In the genomic region with DNA sequence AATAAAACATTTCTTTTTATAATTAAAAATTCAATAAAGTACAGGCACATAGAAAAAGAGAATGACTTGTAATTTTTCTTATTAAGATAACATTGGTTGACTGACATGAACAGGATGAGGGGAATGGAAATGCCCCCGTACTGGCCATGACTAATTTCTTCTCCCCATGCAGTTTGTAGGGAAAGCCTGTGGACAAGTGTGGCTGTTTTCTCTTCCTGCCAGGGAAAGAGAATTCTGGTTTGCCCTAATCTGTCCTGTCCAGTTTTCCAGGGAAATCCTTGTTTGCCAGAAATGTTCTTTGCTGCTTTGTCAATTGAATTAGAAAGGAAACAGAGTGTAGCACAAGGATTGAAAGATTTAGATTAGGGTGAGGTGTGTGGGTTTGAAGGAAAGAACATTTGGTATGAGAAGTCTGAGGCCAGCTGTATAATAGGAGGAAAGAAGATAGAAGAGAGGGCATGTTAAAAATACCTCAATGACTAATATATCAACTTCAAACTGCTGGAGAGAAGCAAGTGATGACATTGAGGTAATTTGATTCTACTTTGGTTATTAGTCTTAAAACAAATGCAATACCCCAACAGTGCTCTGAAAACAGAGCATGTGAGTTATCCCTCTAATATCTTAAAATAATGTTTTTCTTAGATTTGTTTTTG, we compare ENCODE assay signal across 12 cellular contexts.
DNase-seq lines count a peak whose midpoint lies in the region; ATAC-seq and TF ChIP-seq lines count a peak whose summit lies in the region.
"Had no signal": no experiment of that assay in that cellular context is flagged by ENCODE, and none has a peak within 500 bp of the region (broad histone marks: within the 10 kb centered on the region; RNA-seq: fewer than 3 reads in every experiment).

No MANE protein-coding gene starts in this region.

- ATAC-seq in GM19468 (IDR thresholded peaks at IDR 0.05; ENCODE audit: extremely low read depth, unreplicated experiment): peak; percentile 61
- ATAC-seq in HG03097 (IDR thresholded peaks at IDR 0.05; ENCODE audit: low FRiP score, unreplicated experiment): peak; percentile 60

- TF ChIP-seq CTCF in GM12865 (IDR thresholded peaks at IDR 0.05; ENCODE audit: insufficient read depth, low read depth, low read length, missing control alignments) (no peak), astrocyte of the spinal cord (IDR thresholded peaks at IDR 0.05; ENCODE audit: low read depth, low read length) (no peak)

- peak; percentile 53 for DNase-seq in GM12865 (ENCODE audit: low read depth)
- DNase-seq in astrocyte of the spinal cord (ENCODE audit: low read depth, low spot score): peak; percentile 18
- no peak for DNase-seq in 8988T
- no peak for DNase-seq in activated CD4-positive, alpha-beta T cell treated with anti-CD3 and anti-CD28 coated beads, Interleukin-2, amount 50 U/mL, for 1 hour
- DNase-seq in cerebellar nuclear complex (lab: John Stamatoyannopoulos, UW): no peak
- DNase-seq in T1000 (lab: John Stamatoyannopoulos, UW): no peak
- DNase-seq: H7, NCI-H2107, transverse colon had no signal

- H3K4me3 ChIP-seq in GM12865 (ENCODE audit: low read depth, low read length) (no peak overlapping the region), astrocyte of the spinal cord (ENCODE audit: low read depth, low read length) (no peak overlapping the region)
- H3K4me3 ChIP-seq: BLaER1 treated with 17β-estradiol and CSF1 and Interleukin-3, amounts not matched to agents 10 nM and 100 nM; transverse colon had no signal

- in situ Hi-C loops in astrocyte of the spinal cord (cut with HindIII; ENCODE audit: low sequenced_read_pairs): no loop called here

Comparison
In these comparisons a context has a peak if more than half of its experiments do, and no peak if none do; other contexts are left out.
1. DNase-seq: peak in GM12865 (single experiment) and astrocyte of the spinal cord (single experiment); none in 8988T (single experiment), activated CD4-positive, alpha-beta T cell treated with anti-CD3 and anti-CD28 coated beads, Interleukin-2, amount 50 U/mL, for 1 hour (single experiment), cerebellar nuclear complex (0 of 2) and T1000 (single experiment).